8 cellular contexts compared by ENCODE assay signal in genomic region chr9:86946712-86947145, GRCh38. TPM values are rescaled to one million over a fixed set of nuclear protein-coding genes. Genes with fewer than 3 reads are reported as not detected.
DNase-seq lines count a peak whose midpoint lies in the region; ATAC-seq and TF ChIP-seq lines count a peak whose summit lies in the region.

No MANE protein-coding gene starts in this region.

- no TSS peak for BruUV-seq in MCF 10A (replicated peaks; lab: Mats Ljungman, UMichigan)

- POLR2A ChIA-PET in RWPE1 (lab: Yijun Ruan, JAX; ENCODE audit: low non-redundant PET) = interaction anchor here (0.6 to 0.7 kb wide), 2 partner anchors 11 to 461 kb away, joined by 3 to 4 read pairs; no protein-coding TSS in a partner anchor
- POLR2A ChIA-PET in MCF 10A (lab: Yijun Ruan, JAX) = interaction anchor here (0.5 to 6.7 kb wide), 31 partner anchors 9 to 865 kb away, joined by 3 to 174 read pairs (median 4); no protein-coding TSS in a partner anchor

- no peaks in the 10 kb centered on the region for H3K27me3 Mint-ChIP-seq in MCF 10A (ENCODE audit: insufficient read depth, unreplicated experiment)

- intact Hi-C loops in MCF 10A (cut with micrococcal nuclease) = loop anchor here (1.0 to 10.0 kb wide), 6 partner anchors 118 to 532 kb away; no protein-coding TSS in a partner anchor

- peak; percentile 38 for DNase-seq in GM06990 (ENCODE audit: extremely low read depth, insufficient read length)
- no peak for DNase-seq in RWPE1 (ENCODE audit: low spot score)
- peak; percentile 51 for DNase-seq in MCF 10A (ENCODE audit: unreplicated experiment)
- no peak for DNase-seq in kidney epithelial cell (ENCODE audit: low read depth)
- DNase-seq in stimulated activated CD4-positive, alpha-beta T cell treated with anti-CD3 and anti-CD28 coated beads, Interleukin-4, amount 100 ng/mL, for 48 hours (ENCODE audit: low read depth in 2 of 2) = peak; percentile 14 to 20
- no peak for DNase-seq in cerebellar nuclear complex (lab: John Stamatoyannopoulos, UW)

- peaks cover 6% of the 10 kb centered on the region for H3K4me1 Mint-ChIP-seq in MCF 10A (ENCODE audit: insufficient read depth, unreplicated experiment)

- H3K36me3 Mint-ChIP-seq in MCF 10A (ENCODE audit: insufficient read depth, unreplicated experiment) = peaks cover 20% of the 10 kb centered on the region

- CTCF ChIA-PET in RWPE1 (lab: Yijun Ruan, JAX) (interaction anchor here (0.5 to 3.6 kb wide), 11 partner anchors 22 to 531 kb away, joined by 3 to 15 read pairs (median 3); no protein-coding TSS in a partner anchor), MCF 10A (lab: Yijun Ruan, JAX) (interaction anchor here (0.7 to 3.1 kb wide), 15 partner anchors 34 to 512 kb away, joined by 3 to 30 read pairs (median 6); no protein-coding TSS in a partner anchor)

- H3K27ac Mint-ChIP-seq in MCF 10A (ENCODE audit: low read depth, unreplicated experiment) = no peak overlapping the region

- H3K27me3 ChIP-seq in GM06990 (replicated peaks; ENCODE audit: control insufficient read depth, insufficient read depth, low read length) = peaks cover 2% of the 10 kb centered on the region
- peaks cover 5% of the 10 kb centered on the region for H3K27me3 ChIP-seq in kidney epithelial cell (ENCODE audit: control insufficient read depth, insufficient read depth, low read length)

- H3K36me3 ChIP-seq in GM06990 (ENCODE audit: control insufficient read depth, insufficient read depth, low read length) (no peaks in the 10 kb centered on the region), kidney epithelial cell (ENCODE audit: control insufficient read depth, insufficient read depth, low read length) (no peaks in the 10 kb centered on the region)

- TF ChIP-seq CTCF in GM06990 (IDR thresholded peaks at IDR 0.05; ENCODE audit: insufficient read depth, low read length, poor library complexity, severe bottlenecking) = no peak
- no peak for TF ChIP-seq CTCF in RWPE1 (conservative IDR thresholded peaks at IDR 0.05; ENCODE audit: low read depth)
- TF ChIP-seq CTCF in MCF 10A (IDR thresholded peaks at IDR 0.05; ENCODE audit: unreplicated experiment) = no peak
- TF ChIP-seq CTCF in kidney epithelial cell (IDR thresholded peaks at IDR 0.05; ENCODE audit: insufficient read depth, low read length, poor library complexity, severe bottlenecking) = no peak

- H3K4me3 ChIP-seq in GM06990 (replicated peaks; ENCODE audit: low read depth, low read length) (peak overlapping the region; percentile 61), kidney epithelial cell (ENCODE audit: low read depth, low read length) (peak overlapping the region; percentile 44)

- peak overlapping the region; percentile 98 for H3K4me3 Mint-ChIP-seq in MCF 10A (ENCODE audit: unreplicated experiment)

- ATAC-seq in HG02870 (IDR thresholded peaks at IDR 0.05; ENCODE audit: unreplicated experiment) = peak; percentile 3
- ATAC-seq in HG03342 (IDR thresholded peaks at IDR 0.05; ENCODE audit: unreplicated experiment) = no peak

- no peaks in the 10 kb centered on the region for H3K9me3 Mint-ChIP-seq in MCF 10A (ENCODE audit: unreplicated experiment)

- peak overlapping the region; percentile 99 for H3K27ac ChIP-seq in RWPE1

RNA-seq across cellular contexts. Expression of gene GAS1, which starts 0.6 kb away (rescaled TPM):
- 11.0 and 11.4 TPM in 2 replicates for total RNA-seq in MCF 10A (2022)
- 6.1 and 8.3 TPM in 2 replicates for total RNA-seq in kidney epithelial cell

Comparison
In these comparisons a context has a peak if more than half of its experiments do, and no peak if none do; other contexts are left out.
1. DNase-seq: peak in GM06990 (single experiment), MCF 10A (single experiment) and stimulated activated CD4-positive, alpha-beta T cell treated with anti-CD3 and anti-CD28 coated beads, Interleukin-4, amount 100 ng/mL, for 48 hours (2 of 2); none in RWPE1 (single experiment), kidney epithelial cell (single experiment) and cerebellar nuclear complex (0 of 2).